Comparison of ENCODE assay signal across 1 cellular context in genomic region chr12:51021694-51022093, GRCh38.
TF ChIP-seq lines count a peak whose summit lies in the region.

No MANE protein-coding gene starts in this region.

TF ChIP-seq in K562, 482 proteins besides CTCF, POLR2A, EP300 and RAD21 (continued from another document and continues in another):
- TF ChIP-seq, protein P1, sequence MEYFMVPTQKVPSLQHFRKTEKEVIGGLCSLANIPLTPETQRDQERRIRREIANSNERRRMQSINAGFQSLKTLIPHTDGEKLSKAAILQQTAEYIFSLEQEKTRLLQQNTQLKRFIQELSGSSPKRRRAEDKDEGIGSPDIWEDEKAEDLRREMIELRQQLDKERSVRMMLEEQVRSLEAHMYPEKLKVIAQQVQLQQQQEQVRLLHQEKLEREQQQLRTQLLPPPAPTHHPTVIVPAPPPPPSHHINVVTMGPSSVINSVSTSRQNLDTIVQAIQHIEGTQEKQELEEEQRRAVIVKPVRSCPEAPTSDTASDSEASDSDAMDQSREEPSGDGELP (CRISPR knock-in tag; IDR thresholded peaks at IDR 0.05; ENCODE audit: borderline replicate concordance): peak; percentile 67; the same call in 1 of the 2 replicates
- TF ChIP-seq, protein P2, sequence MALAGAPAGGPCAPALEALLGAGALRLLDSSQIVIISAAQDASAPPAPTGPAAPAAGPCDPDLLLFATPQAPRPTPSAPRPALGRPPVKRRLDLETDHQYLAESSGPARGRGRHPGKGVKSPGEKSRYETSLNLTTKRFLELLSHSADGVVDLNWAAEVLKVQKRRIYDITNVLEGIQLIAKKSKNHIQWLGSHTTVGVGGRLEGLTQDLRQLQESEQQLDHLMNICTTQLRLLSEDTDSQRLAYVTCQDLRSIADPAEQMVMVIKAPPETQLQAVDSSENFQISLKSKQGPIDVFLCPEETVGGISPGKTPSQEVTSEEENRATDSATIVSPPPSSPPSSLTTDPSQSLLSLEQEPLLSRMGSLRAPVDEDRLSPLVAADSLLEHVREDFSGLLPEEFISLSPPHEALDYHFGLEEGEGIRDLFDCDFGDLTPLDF (CRISPR knock-in tag; IDR thresholded peaks at IDR 0.05): no peak
- TF ChIP-seq ZNF263 (CRISPR knock-in tag; IDR thresholded peaks at IDR 0.05; ENCODE audit: borderline replicate concordance): no peak
- TF ChIP-seq AFF1 (IDR thresholded peaks at IDR 0.05; ENCODE audit: low read depth in 1 of 2, partially characterized antibody in 2 of 2): peak in 1 of 2 experiments; percentile 63
- TF ChIP-seq ZNF395 (CRISPR knock-in tag; IDR thresholded peaks at IDR 0.05): peak; percentile 71; the same call in 1 of the 2 replicates
- TF ChIP-seq NELFE (IDR thresholded peaks at IDR 0.05; ENCODE audit: insufficient read depth, insufficient read length): no peak
- TF ChIP-seq EGR1 (conservative IDR thresholded peaks at IDR 0.05): no peak
- no peak for TF ChIP-seq WHSC1 (IDR thresholded peaks at IDR 0.05; ENCODE audit: low read length)
- 0 out of 2 replicates have a peak, but pooled peaks have one; percentile 1 for TF ChIP-seq RHOXF2B (CRISPR knock-in tag; conservative IDR thresholded peaks at IDR 0.05)
- TF ChIP-seq, protein P3, sequence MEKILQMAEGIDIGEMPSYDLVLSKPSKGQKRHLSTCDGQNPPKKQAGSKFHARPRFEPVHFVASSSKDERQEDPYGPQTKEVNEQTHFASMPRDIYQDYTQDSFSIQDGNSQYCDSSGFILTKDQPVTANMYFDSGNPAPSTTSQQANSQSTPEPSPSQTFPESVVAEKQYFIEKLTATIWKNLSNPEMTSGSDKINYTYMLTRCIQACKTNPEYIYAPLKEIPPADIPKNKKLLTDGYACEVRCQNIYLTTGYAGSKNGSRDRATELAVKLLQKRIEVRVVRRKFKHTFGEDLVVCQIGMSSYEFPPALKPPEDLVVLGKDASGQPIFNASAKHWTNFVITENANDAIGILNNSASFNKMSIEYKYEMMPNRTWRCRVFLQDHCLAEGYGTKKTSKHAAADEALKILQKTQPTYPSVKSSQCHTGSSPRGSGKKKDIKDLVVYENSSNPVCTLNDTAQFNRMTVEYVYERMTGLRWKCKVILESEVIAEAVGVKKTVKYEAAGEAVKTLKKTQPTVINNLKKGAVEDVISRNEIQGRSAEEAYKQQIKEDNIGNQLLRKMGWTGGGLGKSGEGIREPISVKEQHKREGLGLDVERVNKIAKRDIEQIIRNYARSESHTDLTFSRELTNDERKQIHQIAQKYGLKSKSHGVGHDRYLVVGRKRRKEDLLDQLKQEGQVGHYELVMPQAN (IDR thresholded peaks at IDR 0.05; ENCODE audit: borderline replicate concordance): peak; percentile 83
- TF ChIP-seq ZNF354B (CRISPR knock-in tag; IDR thresholded peaks at IDR 0.05): no peak
- TF ChIP-seq TBL1XR1 (IDR thresholded peaks at IDR 0.05; ENCODE audit: low read length in 2 of 2): peak in 1 of 2 experiments; percentile 89; a peak in 2 of 4 replicates
- 0 out of 2 replicates have a peak, but pooled peaks have one; percentile 24 for TF ChIP-seq GATA2 (CRISPR knock-in tag; IDR thresholded peaks at IDR 0.05)
- TF ChIP-seq EP400 (IDR thresholded peaks at IDR 0.05): peak; percentile 45
- TF ChIP-seq PKNOX1 (IDR thresholded peaks at IDR 0.05): peak; percentile 77
- TF ChIP-seq RCOR1 (IDR thresholded peaks at IDR 0.05; ENCODE audit: borderline replicate concordance in 1 of 2, low read depth in 2 of 2, low read length in 2 of 2): peak in 1 of 2 experiments; percentile 92; a peak in 3 of 4 replicates
- TF ChIP-seq HCFC1 (IDR thresholded peaks at IDR 0.05; ENCODE audit: low read depth, low read length): no peak
- peak; percentile 77 for TF ChIP-seq STAT5A (IDR thresholded peaks at IDR 0.05; ENCODE audit: borderline replicate concordance, low read length)
- TF ChIP-seq LEF1 (IDR thresholded peaks at IDR 0.05): peak; percentile 64; the same call in 1 of the 2 replicates
- peak; percentile 98 for TF ChIP-seq DPF2 (IDR thresholded peaks at IDR 0.05)
- TF ChIP-seq MAZ (CRISPR knock-in tag; conservative IDR thresholded peaks at IDR 0.05 in 1 of 2, IDR thresholded peaks at IDR 0.05 in 1 of 2): peak; percentile 57 to 72
- no peak for TF ChIP-seq CBX3 (IDR thresholded peaks at IDR 0.05; ENCODE audit: borderline replicate concordance in 1 of 2, low read length in 2 of 2)
- TF ChIP-seq, protein P4, sequence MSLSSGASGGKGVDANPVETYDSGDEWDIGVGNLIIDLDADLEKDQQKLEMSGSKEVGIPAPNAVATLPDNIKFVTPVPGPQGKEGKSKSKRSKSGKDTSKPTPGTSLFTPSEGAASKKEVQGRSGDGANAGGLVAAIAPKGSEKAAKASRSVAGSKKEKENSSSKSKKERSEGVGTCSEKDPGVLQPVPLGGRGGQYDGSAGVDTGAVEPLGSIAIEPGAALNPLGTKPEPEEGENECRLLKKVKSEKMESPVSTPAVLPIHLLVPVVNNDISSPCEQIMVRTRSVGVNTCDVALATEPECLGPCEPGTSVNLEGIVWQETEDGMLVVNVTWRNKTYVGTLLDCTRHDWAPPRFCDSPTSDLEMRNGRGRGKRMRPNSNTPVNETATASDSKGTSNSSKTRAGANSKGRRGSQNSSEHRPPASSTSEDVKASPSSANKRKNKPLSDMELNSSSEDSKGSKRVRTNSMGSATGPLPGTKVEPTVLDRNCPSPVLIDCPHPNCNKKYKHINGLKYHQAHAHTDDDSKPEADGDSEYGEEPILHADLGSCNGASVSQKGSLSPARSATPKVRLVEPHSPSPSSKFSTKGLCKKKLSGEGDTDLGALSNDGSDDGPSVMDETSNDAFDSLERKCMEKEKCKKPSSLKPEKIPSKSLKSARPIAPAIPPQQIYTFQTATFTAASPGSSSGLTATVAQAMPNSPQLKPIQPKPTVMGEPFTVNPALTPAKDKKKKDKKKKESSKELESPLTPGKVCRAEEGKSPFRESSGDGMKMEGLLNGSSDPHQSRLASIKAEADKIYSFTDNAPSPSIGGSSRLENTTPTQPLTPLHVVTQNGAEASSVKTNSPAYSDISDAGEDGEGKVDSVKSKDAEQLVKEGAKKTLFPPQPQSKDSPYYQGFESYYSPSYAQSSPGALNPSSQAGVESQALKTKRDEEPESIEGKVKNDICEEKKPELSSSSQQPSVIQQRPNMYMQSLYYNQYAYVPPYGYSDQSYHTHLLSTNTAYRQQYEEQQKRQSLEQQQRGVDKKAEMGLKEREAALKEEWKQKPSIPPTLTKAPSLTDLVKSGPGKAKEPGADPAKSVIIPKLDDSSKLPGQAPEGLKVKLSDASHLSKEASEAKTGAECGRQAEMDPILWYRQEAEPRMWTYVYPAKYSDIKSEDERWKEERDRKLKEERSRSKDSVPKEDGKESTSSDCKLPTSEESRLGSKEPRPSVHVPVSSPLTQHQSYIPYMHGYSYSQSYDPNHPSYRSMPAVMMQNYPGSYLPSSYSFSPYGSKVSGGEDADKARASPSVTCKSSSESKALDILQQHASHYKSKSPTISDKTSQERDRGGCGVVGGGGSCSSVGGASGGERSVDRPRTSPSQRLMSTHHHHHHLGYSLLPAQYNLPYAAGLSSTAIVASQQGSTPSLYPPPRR (CRISPR knock-in tag; IDR thresholded peaks at IDR 0.05; ENCODE audit: borderline replicate concordance): no peak
- peak; percentile 67; the same call in 1 of the 2 replicates for TF ChIP-seq L3MBTL2 (IDR thresholded peaks at IDR 0.05)
- no peak for TF ChIP-seq SMAD2 (IDR thresholded peaks at IDR 0.05; ENCODE audit: low read depth, low read length)
- TF ChIP-seq POLR3A (IDR thresholded peaks at IDR 0.05; ENCODE audit: borderline replicate concordance, extremely low read depth, insufficient read depth, insufficient read length): no peak
- TF ChIP-seq, protein P5, sequence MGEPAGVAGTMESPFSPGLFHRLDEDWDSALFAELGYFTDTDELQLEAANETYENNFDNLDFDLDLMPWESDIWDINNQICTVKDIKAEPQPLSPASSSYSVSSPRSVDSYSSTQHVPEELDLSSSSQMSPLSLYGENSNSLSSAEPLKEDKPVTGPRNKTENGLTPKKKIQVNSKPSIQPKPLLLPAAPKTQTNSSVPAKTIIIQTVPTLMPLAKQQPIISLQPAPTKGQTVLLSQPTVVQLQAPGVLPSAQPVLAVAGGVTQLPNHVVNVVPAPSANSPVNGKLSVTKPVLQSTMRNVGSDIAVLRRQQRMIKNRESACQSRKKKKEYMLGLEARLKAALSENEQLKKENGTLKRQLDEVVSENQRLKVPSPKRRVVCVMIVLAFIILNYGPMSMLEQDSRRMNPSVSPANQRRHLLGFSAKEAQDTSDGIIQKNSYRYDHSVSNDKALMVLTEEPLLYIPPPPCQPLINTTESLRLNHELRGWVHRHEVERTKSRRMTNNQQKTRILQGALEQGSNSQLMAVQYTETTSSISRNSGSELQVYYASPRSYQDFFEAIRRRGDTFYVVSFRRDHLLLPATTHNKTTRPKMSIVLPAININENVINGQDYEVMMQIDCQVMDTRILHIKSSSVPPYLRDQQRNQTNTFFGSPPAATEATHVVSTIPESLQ (CRISPR knock-in tag; IDR thresholded peaks at IDR 0.05): no peak
- no peak for TF ChIP-seq ARID3B (CRISPR knock-in tag; IDR thresholded peaks at IDR 0.05; ENCODE audit: borderline replicate concordance)
- no peak for TF ChIP-seq RBM15 (IDR thresholded peaks at IDR 0.05; ENCODE audit: insufficient read depth, low read length)
- TF ChIP-seq CBFA2T2 (conservative IDR thresholded peaks at IDR 0.05): peak; percentile 94
- TF ChIP-seq ZMIZ1 (IDR thresholded peaks at IDR 0.05; ENCODE audit: low read depth in 2 of 2, low read length in 2 of 2): peak in 1 of 2 experiments; percentile 80; a peak in 2 of 4 replicates
